In the genomic region with DNA sequence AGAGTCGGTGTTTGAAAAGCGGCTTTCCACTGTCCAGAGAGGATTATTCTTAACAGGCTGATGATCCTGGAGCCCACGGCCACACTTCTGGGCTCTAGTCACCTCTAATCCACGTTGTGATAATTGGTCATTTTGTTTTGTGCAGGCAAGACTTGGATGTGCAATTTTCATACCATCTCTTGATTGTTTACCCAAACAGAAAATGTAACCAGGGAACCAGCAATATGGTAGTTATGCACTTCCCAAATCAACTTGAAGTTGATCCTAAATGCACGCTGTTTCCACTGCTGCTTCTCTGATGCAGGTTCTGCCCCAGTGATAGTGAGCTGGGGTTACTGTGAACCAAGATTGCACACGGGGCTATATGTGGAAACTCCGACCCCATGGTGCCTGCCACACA, we compare ENCODE assay signal across 1 cellular context.
TF ChIP-seq lines count a peak whose summit lies in the region.

No MANE protein-coding gene starts in this region.

TF ChIP-seq in IMR-90, 13 proteins besides CTCF, POLR2A, EP300 and RAD21:
- TF ChIP-seq BHLHE40 (IDR thresholded peaks at IDR 0.05; ENCODE audit: low read depth, low read length): no peak
- no peak for TF ChIP-seq NFE2L2 (IDR thresholded peaks at IDR 0.05; ENCODE audit: low read depth, low read length)
- TF ChIP-seq MXI1 (IDR thresholded peaks at IDR 0.05; ENCODE audit: borderline replicate concordance, low read depth, low read length): no peak
